ENCODE assay signal across 32 cellular contexts in the genomic region with DNA sequence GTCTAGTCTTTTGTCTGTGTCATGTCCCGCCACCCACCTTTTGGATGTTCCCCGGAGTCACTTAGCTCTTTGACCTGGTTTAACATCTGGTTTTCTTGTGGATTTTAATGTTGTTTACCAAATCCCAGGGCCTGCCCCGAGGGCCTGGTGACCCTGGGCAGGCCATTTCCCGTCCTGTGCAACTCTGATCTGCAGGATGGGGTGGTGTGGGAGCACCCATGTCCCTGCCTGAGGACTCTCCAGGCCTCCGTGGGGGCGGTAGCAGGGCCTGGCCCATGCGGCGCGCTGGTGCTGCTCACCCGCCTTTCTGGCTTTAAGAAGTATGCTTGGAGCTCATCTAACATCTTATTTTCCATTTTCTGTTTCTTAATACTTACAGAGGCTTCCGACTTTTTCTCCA. TPM values are rescaled to one million over a fixed set of nuclear protein-coding genes. Genes with fewer than 3 reads are reported as not detected.
DNase-seq lines count a peak whose midpoint lies in the region; ATAC-seq and TF ChIP-seq lines count a peak whose summit lies in the region.
"Had no signal": no experiment of that assay in that cellular context is flagged by ENCODE, and none has a peak within 500 bp of the region (broad histone marks: within the 10 kb centered on the region; RNA-seq: fewer than 3 reads in every experiment).

No MANE protein-coding gene starts in this region.

- H3K9me3 ChIP-seq in breast epithelium (no peaks in the 10 kb centered on the region), T-helper 17 cell (ENCODE audit: control insufficient read depth, low read length, poor library complexity, severe bottlenecking) (no peaks in the 10 kb centered on the region), upper lobe of right lung (no peaks in the 10 kb centered on the region)
- H3K9me3 ChIP-seq: left lung, ovary had no signal

- peak overlapping the region in 1 of 2 donors; percentile 32 for H3K27ac ChIP-seq in breast epithelium
- H3K27ac ChIP-seq in upper lobe of right lung: no peak overlapping the region
- H3K27ac ChIP-seq: cardiac muscle cell, GM23248, HL-60, left lung, ovary, WERI-Rb-1 had no signal

- H3K4me3 Mint-ChIP-seq in MCF 10A (ENCODE audit: unreplicated experiment) (no peak overlapping the region), T-helper 17 cell (no peak overlapping the region)
- H3K4me3 Mint-ChIP-seq: activated CD4-positive, alpha-beta T cell treated with anti-CD3 and anti-CD28 coated beads, Interleukin-2, amount 10 ng/mL, durations not matched to agents 24 days and 14 days; activated naive CD8-positive, alpha-beta T cell; B cell; CD8-positive, alpha-beta memory T cell; endodermal cell; naive thymus-derived CD8-positive, alpha-beta T cell had no signal

- no peak for DNase-seq in MCF 10A (ENCODE audit: unreplicated experiment)
- no peak for DNase-seq in breast epithelium (ENCODE audit: low spot score in 2 of 2)
- DNase-seq in T-helper 17 cell: no peak
- peak; percentile 59 for DNase-seq in mesenteric fat pad (ENCODE audit: low spot score)
- peak; percentile 41 for DNase-seq in upper lobe of right lung
- DNase-seq in hepatic stellate cell (ENCODE audit: low spot score): no peak
- DNase-seq: activated CD4-positive, alpha-beta T cell treated with anti-CD3 and anti-CD28 coated beads, Interleukin-2, amount 10 ng/mL, durations not matched to agents 24 days and 14 days; anterior cingulate cortex; CD8-positive, alpha-beta memory T cell; cortex of kidney; DMS 273 treated with DMSO at 0.1 percent for 48 hours; endodermal cell; GM23248; Kasumi-1; left lung; midbrain; MV-4-11; naive thymus-derived CD8-positive, alpha-beta T cell; NCI-H146; NCI-H2107; NCI-H446 treated with DMSO at 0.1 percent for 48 hours; NCI-H82; ovary; stimulated activated CD4-positive, alpha-beta T cell treated with anti-CD3 and anti-CD28 coated beads, Interleukin-2, amount 100 ng/mL, for 48 hours; T-helper 9 cell; WERI-Rb-1 had no signal

- TF ChIP-seq CTCF in MCF 10A (IDR thresholded peaks at IDR 0.05; ENCODE audit: unreplicated experiment) (no peak), breast epithelium (IDR thresholded peaks at IDR 0.05) (no peak), upper lobe of right lung (IDR thresholded peaks at IDR 0.05) (no peak)

- H3K4me1 ChIP-seq in breast epithelium (no peaks in the 10 kb centered on the region), upper lobe of right lung (no peaks in the 10 kb centered on the region)
- H3K4me1 ChIP-seq: left lung had no signal

- intact Hi-C loops in MCF 10A (cut with micrococcal nuclease): no loop called here
- intact Hi-C loops in breast epithelium (cut with DNase I; ENCODE audit: low total_unique reads): no loop called here
- intact Hi-C loops in upper lobe of right lung (cut with DNase I): no loop called here

- CTCF ChIA-PET in MCF 10A (lab: Yijun Ruan, JAX): interaction anchor here (0.7 kb wide), 1 partner anchor 28 kb away, joined by 4 read pairs; no protein-coding TSS in a partner anchor

- H3K36me3 Mint-ChIP-seq in MCF 10A (ENCODE audit: insufficient read depth, unreplicated experiment): no peaks in the 10 kb centered on the region
- H3K36me3 Mint-ChIP-seq in T-helper 17 cell (ENCODE audit: low read depth): peaks cover 2% of the 10 kb centered on the region
- H3K36me3 Mint-ChIP-seq: naive thymus-derived CD8-positive, alpha-beta T cell had no signal

- H3K27ac Mint-ChIP-seq in MCF 10A (ENCODE audit: low read depth, unreplicated experiment) (peak overlapping the region; percentile 61), T-helper 17 cell (peak overlapping the region; percentile 81)
- H3K27ac Mint-ChIP-seq: activated CD4-positive, alpha-beta T cell treated with anti-CD3 and anti-CD28 coated beads, Interleukin-2, amount 10 ng/mL, durations not matched to agents 24 days and 14 days; activated naive CD8-positive, alpha-beta T cell; B cell; endodermal cell had no signal

- no peak overlapping the region for H3K4me3 ChIP-seq in breast epithelium
- no peak overlapping the region for H3K4me3 ChIP-seq in upper lobe of right lung
- H3K4me3 ChIP-seq: cardiac muscle cell, GM23248, left lung, ovary had no signal

- no peak for ATAC-seq in T-helper 17 cell
- ATAC-seq in upper lobe of right lung: no peak
- no peak for ATAC-seq in HG03469 (IDR thresholded peaks at IDR 0.05; ENCODE audit: unreplicated experiment)
- no peak for ATAC-seq in GM21381 (IDR thresholded peaks at IDR 0.05; ENCODE audit: unreplicated experiment)
- ATAC-seq: left lung; naive thymus-derived CD8-positive, alpha-beta T cell had no signal

- H3K27me3 ChIP-seq in breast epithelium (no peaks in the 10 kb centered on the region), upper lobe of right lung (no peaks in the 10 kb centered on the region)
- H3K27me3 ChIP-seq: cardiac muscle cell, ovary had no signal

- H3K27me3 Mint-ChIP-seq in MCF 10A (ENCODE audit: insufficient read depth, unreplicated experiment): no peaks in the 10 kb centered on the region
- H3K27me3 Mint-ChIP-seq in T-helper 17 cell: peaks cover 45% of the 10 kb centered on the region

- H3K9me3 Mint-ChIP-seq in MCF 10A (ENCODE audit: unreplicated experiment): no peaks in the 10 kb centered on the region
- H3K9me3 Mint-ChIP-seq: activated CD4-positive, alpha-beta T cell treated with anti-CD3 and anti-CD28 coated beads, Interleukin-2, amount 10 ng/mL, durations not matched to agents 24 days and 14 days; CD8-positive, alpha-beta memory T cell; endodermal cell; naive thymus-derived CD8-positive, alpha-beta T cell had no signal

- TF ChIP-seq POLR2A in breast epithelium (IDR thresholded peaks at IDR 0.05): no peak

- POLR2A ChIA-PET in MCF 10A (lab: Yijun Ruan, JAX): no interaction called here

- H3K36me3 ChIP-seq in breast epithelium (no peaks in the 10 kb centered on the region), upper lobe of right lung (no peaks in the 10 kb centered on the region)
- H3K36me3 ChIP-seq: cardiac muscle cell, left lung, ovary, WERI-Rb-1 had no signal

- H3K4me1 Mint-ChIP-seq in MCF 10A (ENCODE audit: insufficient read depth, unreplicated experiment) (peaks cover 33% of the 10 kb centered on the region), T-helper 17 cell (peaks cover 21% of the 10 kb centered on the region)
- H3K4me1 Mint-ChIP-seq: endodermal cell had no signal

- no TSS peak for BruUV-seq in MCF 10A (replicated peaks; lab: Mats Ljungman, UMichigan)

RNA-seq across cellular contexts. Expression of gene RAMP1, which starts 10.7 kb away (rescaled TPM):
- 4.3 and 11.2 TPM in 2 replicates for total RNA-seq in MCF 10A (2022)
- total RNA-seq in breast epithelium: 10 to 100 TPM in 1 of 3 donors, 1 to 10 TPM in 1, not detected in 1; 8.2 to 25.9 TPM
- total RNA-seq in T-helper 17 cell: 1 to 10 TPM in 1 of 2 donors, not detected in 1; 1.6 TPM
- total RNA-seq in mesenteric fat pad: 21.8 TPM
- total RNA-seq in upper lobe of right lung: 11.1 TPM
- total RNA-seq: naive thymus-derived CD8-positive, alpha-beta T cell had no signal

Comparison
In these comparisons a context has a peak if more than half of its experiments do, and no peak if none do; other contexts are left out.
1. DNase-seq: peak in mesenteric fat pad (single experiment) and upper lobe of right lung (single experiment); none in MCF 10A (single experiment), breast epithelium (0 of 2), T-helper 17 cell (0 of 3) and hepatic stellate cell (single experiment).